ENCODE assay signal across 9 cellular contexts in the genomic region with DNA sequence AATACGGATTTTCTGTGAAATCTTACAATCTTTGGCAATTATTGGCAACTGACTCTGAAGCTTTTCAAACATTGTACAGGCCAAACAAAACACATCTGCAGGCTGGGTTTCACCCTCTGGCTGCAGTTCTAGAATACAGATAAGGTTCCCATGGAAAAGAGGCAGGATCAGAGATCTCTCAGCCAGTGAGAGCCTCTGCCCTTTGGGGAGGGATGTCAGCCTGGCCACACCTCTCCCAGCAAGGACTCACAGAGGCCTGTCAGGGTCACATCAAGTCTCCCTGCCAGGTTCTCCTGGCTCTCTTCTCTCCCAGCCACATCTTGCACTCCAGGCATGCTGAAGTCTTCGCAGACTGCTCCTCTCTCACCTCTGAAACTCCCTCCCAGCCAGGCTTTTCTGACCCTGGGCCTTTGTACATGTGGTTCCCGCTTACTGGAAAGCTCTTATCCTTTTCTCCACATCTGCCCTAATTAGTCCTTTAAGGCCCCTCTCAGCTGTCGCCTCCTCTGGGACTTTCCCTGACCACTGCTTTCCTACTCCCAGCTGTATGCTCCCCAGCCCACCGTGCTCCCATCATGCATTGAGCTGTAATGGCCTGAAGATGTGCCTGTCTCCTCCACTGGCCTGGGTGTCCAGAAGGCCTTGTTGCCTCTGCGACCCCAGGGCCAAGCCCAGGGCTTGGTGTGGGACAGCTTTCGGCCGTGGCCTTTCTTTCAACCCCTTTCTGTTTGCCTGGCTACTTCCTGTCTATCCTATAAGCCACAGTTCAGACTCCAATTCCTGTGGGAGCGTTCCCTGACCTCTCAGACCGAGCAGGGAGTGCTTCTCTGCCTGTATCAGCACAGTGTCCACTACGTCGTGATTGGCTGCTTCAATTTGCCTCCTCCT. TPM values are rescaled to one million over a fixed set of nuclear protein-coding genes. Genes with fewer than 3 reads are reported as not detected.
DNase-seq lines count a peak whose midpoint lies in the region; ATAC-seq, FAIRE-seq and TF ChIP-seq lines count a peak whose summit lies in the region.
"Had no signal": no experiment of that assay in that cellular context is flagged by ENCODE, and none has a peak within 500 bp of the region (broad histone marks: within the 10 kb centered on the region; RNA-seq: fewer than 3 reads in every experiment).

No MANE protein-coding gene starts in this region.

- peak in 1 of 2 donors; percentile 64 for TF ChIP-seq POLR2A in adrenal gland (IDR thresholded peaks at IDR 0.05)
- no peak for TF ChIP-seq POLR2A in GM12891 (IDR thresholded peaks at IDR 0.05; ENCODE audit: low read depth, low read length)

- H3K9ac ChIP-seq in H9 (ENCODE audit: extremely low read depth, insufficient read length, low read length) (no peak overlapping the region), rectal smooth muscle tissue (ENCODE audit: low read length) (no peak overlapping the region)

- no peak overlapping the region for H4K5ac ChIP-seq in H9 (ENCODE audit: insufficient read length, low read depth, low read length)

- peak; percentile 43 for DNase-seq in H9
- DNase-seq in adrenal gland, result peak; percentile 83 to 97 (median 94)
- DNase-seq in heart right ventricle, result peak; percentile 72 to 78
- DNase-seq in activated T-helper 1 cell treated with anti-CD3 and anti-CD28 coated beads, Interleukin-12 subunit alpha, Interleukin-12 subunit beta, Interleukin-2, Interleukin-4 antibody, amounts not matched to agents 30 ng/mL and 10 ng/mL and 1 ng/mL, durations not matched to agents 14 hours and 24 hours and 36 hours (ENCODE audit: low spot score), result no peak
- no peak for DNase-seq in activated CD4-positive, alpha-beta T cell treated with anti-CD3 and anti-CD28 coated beads for 4 hours
- no peak for DNase-seq in GM12891 (ENCODE audit: insufficient read length, low spot score)
- no peak for DNase-seq in GM10266 (ENCODE audit: extremely low spot score)

- no peaks in the 10 kb centered on the region for H3K79me2 ChIP-seq in H9 (ENCODE audit: insufficient read depth, low read length)

- no peak overlapping the region for H3T11ph ChIP-seq in H9 (ENCODE audit: low read length)

- peaks cover 52 to 65% of the 10 kb centered on the region in 2 experiments for H3K4me1 Mint-ChIP-seq in H9
- H3K4me1 Mint-ChIP-seq in activated T-helper 1 cell treated with anti-CD3 and anti-CD28 coated beads, Interleukin-12 subunit alpha, Interleukin-12 subunit beta, Interleukin-2, Interleukin-4 antibody, amounts not matched to agents 30 ng/mL and 10 ng/mL and 1 ng/mL, durations not matched to agents 14 hours and 24 hours and 36 hours (ENCODE audit: low read depth), result peaks cover 12% of the 10 kb centered on the region

- no peak overlapping the region for H2AK5ac ChIP-seq in H9 (ENCODE audit: insufficient read length, low read length)

- no peak overlapping the region for H3K23ac ChIP-seq in H9 (ENCODE audit: insufficient read length, low read depth, low read length)

- H3K27ac ChIP-seq in H9 (ENCODE audit: insufficient read length, low read depth, low read length), result no peak overlapping the region
- H3K27ac ChIP-seq in adrenal gland, result peak overlapping the region; percentile 6 to 93 (median 83)
- peak overlapping the region; percentile 53 to 89 (median 76) for H3K27ac ChIP-seq in heart right ventricle
- peak overlapping the region; percentile 37 for H3K27ac ChIP-seq in rectal smooth muscle tissue (ENCODE audit: low read depth, low read length)

- H3K9me3 ChIP-seq in H9 (ENCODE audit: control insufficient read depth, low read depth, low read length), result no peaks in the 10 kb centered on the region
- no peaks in the 10 kb centered on the region for H3K9me3 ChIP-seq in adrenal gland (replicated peaks in 1 of 3)
- H3K9me3 ChIP-seq in heart right ventricle, result no peaks in the 10 kb centered on the region

- peak overlapping the region in 1 of 3 experiments; percentile 80; a peak in 3 of 7 replicates for H3K27ac Mint-ChIP-seq in H9
- H3K27ac Mint-ChIP-seq in activated T-helper 1 cell treated with anti-CD3 and anti-CD28 coated beads, Interleukin-12 subunit alpha, Interleukin-12 subunit beta, Interleukin-2, Interleukin-4 antibody, amounts not matched to agents 30 ng/mL and 10 ng/mL and 1 ng/mL, durations not matched to agents 14 hours and 24 hours and 36 hours, result no peak overlapping the region
- H3K27ac Mint-ChIP-seq: activated naive CD8-positive, alpha-beta T cell had no signal

- TF ChIP-seq CTCF in H9 (conservative IDR thresholded peaks at IDR 0.05) (no peak), adrenal gland (IDR thresholded peaks at IDR 0.05) (no peak), heart right ventricle (IDR thresholded peaks at IDR 0.05) (no peak), GM10266 (IDR thresholded peaks at IDR 0.05; ENCODE audit: control insufficient read depth, insufficient read depth, low read depth, missing control alignments) (no peak)

- no peak overlapping the region for H2BK12ac ChIP-seq in H9 (ENCODE audit: insufficient read length, low read depth, low read length)

- H4K8ac ChIP-seq in H9 (replicated peaks; ENCODE audit: insufficient read length, low read depth, low read length), result no peak overlapping the region

- H2BK15ac ChIP-seq in H9 (ENCODE audit: low read depth, low read length), result no peak overlapping the region

- no peak overlapping the region for H2BK5ac ChIP-seq in H9 (ENCODE audit: insufficient read length, low read length)

- intact Hi-C loops in adrenal gland (cut with DNase I), result no loop called here
- intact Hi-C loops in heart right ventricle (cut with DNase I), result no loop called here
- intact Hi-C loops in activated T-helper 1 cell treated with anti-CD3 and anti-CD28 coated beads, Interleukin-12 subunit alpha, Interleukin-12 subunit beta, Interleukin-2, Interleukin-4 antibody, amounts not matched to agents 30 ng/mL and 10 ng/mL and 1 ng/mL, durations not matched to agents 14 hours and 24 hours and 36 hours (cut with micrococcal nuclease), result no loop called here

- no peak overlapping the region for H3K14ac ChIP-seq in H9 (ENCODE audit: insufficient read depth, low read length)

- H3K27me3 Mint-ChIP-seq in H9 (ENCODE audit: low read depth), result peaks cover 39% of the 10 kb centered on the region
- peaks cover 29% of the 10 kb centered on the region for H3K27me3 Mint-ChIP-seq in activated T-helper 1 cell treated with anti-CD3 and anti-CD28 coated beads, Interleukin-12 subunit alpha, Interleukin-12 subunit beta, Interleukin-2, Interleukin-4 antibody, amounts not matched to agents 30 ng/mL and 10 ng/mL and 1 ng/mL, durations not matched to agents 14 hours and 24 hours and 36 hours (ENCODE audit: insufficient read depth)

- peaks cover 13% of the 10 kb centered on the region for H3K23me2 ChIP-seq in H9 (ENCODE audit: insufficient read length, low read depth, low read length, poor library complexity, severe bottlenecking)

- H3K36me3 Mint-ChIP-seq in H9 (ENCODE audit: insufficient read depth in 1 of 3, low read depth in 3 of 3), result no peaks in the 10 kb centered on the region; a peak in 1 of 7 replicates
- no peaks in the 10 kb centered on the region for H3K36me3 Mint-ChIP-seq in activated T-helper 1 cell treated with anti-CD3 and anti-CD28 coated beads, Interleukin-12 subunit alpha, Interleukin-12 subunit beta, Interleukin-2, Interleukin-4 antibody, amounts not matched to agents 30 ng/mL and 10 ng/mL and 1 ng/mL, durations not matched to agents 14 hours and 24 hours and 36 hours (ENCODE audit: low read depth)
- H3K36me3 Mint-ChIP-seq: activated naive CD8-positive, alpha-beta T cell had no signal

- no peak overlapping the region for H2BK120ac ChIP-seq in H9 (ENCODE audit: low read depth, low read length, poor library complexity, severe bottlenecking)

- H4K20me1 ChIP-seq in H9 (ENCODE audit: control insufficient read depth, insufficient read depth, insufficient read length), result no peaks in the 10 kb centered on the region

- H2AFZ ChIP-seq in H9 (ENCODE audit: low read length), result no peak overlapping the region

- H3K18ac ChIP-seq in H9 (ENCODE audit: insufficient read length, low read depth, low read length), result no peak overlapping the region

- H2BK20ac ChIP-seq in H9 (ENCODE audit: low read depth, low read length, poor library complexity, severe bottlenecking), result no peak overlapping the region

- H4K91ac ChIP-seq in H9 (ENCODE audit: insufficient read length, low read depth, low read length), result no peak overlapping the region

- H3K9me3 Mint-ChIP-seq in H9, result no peaks in the 10 kb centered on the region
- no peaks in the 10 kb centered on the region for H3K9me3 Mint-ChIP-seq in activated T-helper 1 cell treated with anti-CD3 and anti-CD28 coated beads, Interleukin-12 subunit alpha, Interleukin-12 subunit beta, Interleukin-2, Interleukin-4 antibody, amounts not matched to agents 30 ng/mL and 10 ng/mL and 1 ng/mL, durations not matched to agents 14 hours and 24 hours and 36 hours

- no CpG with 5 or more reads among the region's 12 CpGs for WGBS in H9 (ENCODE audit: extremely low coverage, insufficient read length, low lambda C conversion rate)
- 22 to 29% (median 25%) methylated on average over 12 of the region's 12 CpGs for WGBS in adrenal gland, 4 donors
- 44 to 53% methylated on average over 12 of the region's 12 CpGs for WGBS in heart right ventricle, 2 donors

- no peak overlapping the region for H3K4ac ChIP-seq in H9 (ENCODE audit: low read depth, low read length)

- ATAC-seq in heart right ventricle, result peak; percentile 73 to 90 (median 84)

- no peaks in the 10 kb centered on the region for H3K79me1 ChIP-seq in H9 (ENCODE audit: insufficient read depth, low read depth, low read length, poor library complexity, severe bottlenecking)

- H3K36me3 ChIP-seq in adrenal gland (replicated peaks in 1 of 2), result no peaks in the 10 kb centered on the region
- no peaks in the 10 kb centered on the region for H3K36me3 ChIP-seq in heart right ventricle
- no peaks in the 10 kb centered on the region for H3K36me3 ChIP-seq in rectal smooth muscle tissue (ENCODE audit: control insufficient read depth, insufficient read depth, low read length)

- H3K4me3 ChIP-seq in adrenal gland (no peak overlapping the region), heart right ventricle (no peak overlapping the region), rectal smooth muscle tissue (ENCODE audit: low read length) (no peak overlapping the region)

- H3K4me3 Mint-ChIP-seq in H9, result no peak overlapping the region
- no peak overlapping the region for H3K4me3 Mint-ChIP-seq in activated T-helper 1 cell treated with anti-CD3 and anti-CD28 coated beads, Interleukin-12 subunit alpha, Interleukin-12 subunit beta, Interleukin-2, Interleukin-4 antibody, amounts not matched to agents 30 ng/mL and 10 ng/mL and 1 ng/mL, durations not matched to agents 14 hours and 24 hours and 36 hours
- H3K4me3 Mint-ChIP-seq: activated naive CD8-positive, alpha-beta T cell had no signal

- H3K4me1 ChIP-seq in H9 (ENCODE audit: insufficient read depth, low read length) (peaks cover 7% of the 10 kb centered on the region; the same call in 1 of the 2 replicates), adrenal gland (replicated peaks in 1 of 2) (peaks cover 60 to 82% of the 10 kb centered on the region in 2 donors), heart right ventricle (peaks cover 12 to 85% (median 50%) of the 10 kb centered on the region in 9 donors), rectal smooth muscle tissue (ENCODE audit: control insufficient read depth, insufficient read depth, low read length) (peaks cover 13% of the 10 kb centered on the region)

- H3K4me2 ChIP-seq in H9 (ENCODE audit: insufficient read depth, insufficient read length, low read length), result no peak overlapping the region

- H3K27me3 ChIP-seq in H9 (ENCODE audit: insufficient read depth, low read length) (no peaks in the 10 kb centered on the region; the same call in 1 of the 2 replicates), adrenal gland (no peaks in the 10 kb centered on the region), heart right ventricle (peaks cover 0 to 31% (median 0%) of the 10 kb centered on the region in 7 donors), rectal smooth muscle tissue (ENCODE audit: control insufficient read depth, insufficient read depth, low read length) (peaks cover 3% of the 10 kb centered on the region)

- FAIRE-seq in GM12891 (lab: Jason Lieb, UNC), result no peak

- H3K56ac ChIP-seq in H9 (ENCODE audit: insufficient read length, low read depth, low read length), result no peak overlapping the region

RNA-seq across cellular contexts. Expression of gene RBP1, which starts 4.3 kb away (rescaled TPM):
- 39.1 and 42.6 TPM in 2 replicates for total RNA-seq in H9 (2021)
- 100 to 1,000 TPM; 146 to 442 (median 282) TPM for total RNA-seq in adrenal gland
- 1,000 to 10,000 TPM in 1 of 3 donors, 100 to 1,000 TPM in 2; 579 to 1,050 (median 854) TPM for polyA plus RNA-seq in adrenal gland
- 10 to 100 TPM; 10.4 to 22.7 (median 15.8) TPM for total RNA-seq in heart right ventricle
- 10 to 100 TPM; 33.6 to 34.5 TPM for polyA plus RNA-seq in heart right ventricle
- total RNA-seq in activated T-helper 1 cell treated with anti-CD3 and anti-CD28 coated beads, Interleukin-12 subunit alpha, Interleukin-12 subunit beta, Interleukin-2, Interleukin-4 antibody, amounts not matched to agents 30 ng/mL and 10 ng/mL and 1 ng/mL, durations not matched to agents 14 hours and 24 hours and 36 hours, result not detected in 2 replicates
- polyA plus RNA-seq in GM12891 (2012; ENCODE audit: low read depth, missing spikeins), result 0.83 TPM

RNA-seq across cellular contexts. Expression of gene RBP2, which starts 58.9 kb away (rescaled TPM):
- total RNA-seq in H9 (2021) (not detected in 2 replicates), adrenal gland (1 to 10 TPM in 1 of 8 donors, not detected in 7; 2.2 TPM), heart right ventricle (not detected)
- polyA plus RNA-seq in adrenal gland (1 to 10 TPM in 1 of 3 donors, under 1 TPM in 2; 0.71 to 1.9 (median 0.99) TPM), heart right ventricle (not detected)
- total RNA-seq in activated T-helper 1 cell treated with anti-CD3 and anti-CD28 coated beads, Interleukin-12 subunit alpha, Interleukin-12 subunit beta, Interleukin-2, Interleukin-4 antibody, amounts not matched to agents 30 ng/mL and 10 ng/mL and 1 ng/mL, durations not matched to agents 14 hours and 24 hours and 36 hours, result not detected in 2 replicates
- polyA plus RNA-seq in GM12891 (2012; ENCODE audit: low read depth, missing spikeins), result not detected

Comparison
In these comparisons a context has a peak if more than half of its experiments do, and no peak if none do; other contexts are left out.
1. DNase-seq: peak in H9 (single experiment), adrenal gland (7 of 7) and heart right ventricle (2 of 2); none in activated T-helper 1 cell treated with anti-CD3 and anti-CD28 coated beads, Interleukin-12 subunit alpha, Interleukin-12 subunit beta, Interleukin-2, Interleukin-4 antibody, amounts not matched to agents 30 ng/mL and 10 ng/mL and 1 ng/mL, durations not matched to agents 14 hours and 24 hours and 36 hours (single experiment), activated CD4-positive, alpha-beta T cell treated with anti-CD3 and anti-CD28 coated beads for 4 hours (0 of 2), GM12891 (single experiment) and GM10266 (single experiment).
2. RNA of gene RBP1, which starts 4.3 kb away (total RNA-seq): 146 to 442 TPM in adrenal gland, 39.1 to 42.6 TPM in H9 and 10.4 to 22.7 TPM in heart right ventricle; not detected in activated T-helper 1 cell treated with anti-CD3 and anti-CD28 coated beads, Interleukin-12 subunit alpha, Interleukin-12 subunit beta, Interleukin-2, Interleukin-4 antibody, amounts not matched to agents 30 ng/mL and 10 ng/mL and 1 ng/mL, durations not matched to agents 14 hours and 24 hours and 36 hours; every median in the first group is over 10 times any median in the second.